In genomic region chr17:29289852-29290251, GRCh38 we compare ENCODE assay signal across 15 cellular contexts. TPM values are rescaled to one million over a fixed set of nuclear protein-coding genes. Genes with fewer than 3 reads are reported as not detected.
DNase-seq lines count a peak whose midpoint lies in the region; ATAC-seq and TF ChIP-seq lines count a peak whose summit lies in the region.
"Had no signal": no experiment of that assay in that cellular context is flagged by ENCODE, and none has a peak within 500 bp of the region (broad histone marks: within the 10 kb centered on the region; RNA-seq: fewer than 3 reads in every experiment).

No MANE protein-coding gene starts in this region.

- H3K9me3 Mint-ChIP-seq in activated naive CD4-positive, alpha-beta T cell treated with anti-CD3 and anti-CD28 coated beads for 36 hours: no peaks in the 10 kb centered on the region
- H3K9me3 Mint-ChIP-seq in activated naive CD4-positive, alpha-beta T cell treated with anti-CD3 and anti-CD28 coated beads, Interleukin-2, amount 10 ng/mL, durations not matched to agents 7 days and 5 days: no peaks in the 10 kb centered on the region

- no peak for TF ChIP-seq POLR2A in esophagus muscularis mucosa (IDR thresholded peaks at IDR 0.05; ENCODE audit: low read depth)
- no peak for TF ChIP-seq POLR2A in suprapubic skin (IDR thresholded peaks at IDR 0.05)

- H3K4me3 Mint-ChIP-seq in activated naive CD4-positive, alpha-beta T cell treated with anti-CD3 and anti-CD28 coated beads for 36 hours: no peak overlapping the region
- H3K4me3 Mint-ChIP-seq in activated naive CD4-positive, alpha-beta T cell treated with anti-CD3 and anti-CD28 coated beads, Interleukin-2, amount 10 ng/mL, durations not matched to agents 7 days and 5 days: no peak overlapping the region

- no peak for DNase-seq in activated naive CD4-positive, alpha-beta T cell treated with anti-CD3 and anti-CD28 coated beads for 36 hours
- DNase-seq in activated naive CD4-positive, alpha-beta T cell treated with anti-CD3 and anti-CD28 coated beads, Interleukin-2, amount 10 ng/mL, durations not matched to agents 7 days and 5 days: no peak
- DNase-seq in esophagus muscularis mucosa (ENCODE audit: extremely low spot score) (no peak), suprapubic skin (ENCODE audit: low spot score in 2 of 2) (no peak), AG08396 (ENCODE audit: low spot score) (no peak), medulla oblongata (ENCODE audit: extremely low spot score) (no peak)
- DNase-seq: erythroblast, mucosa of descending colon, NCI-H1092, NCI-H524 treated with DMSO at 0.1 percent for 48 hours, right cardiac atrium, upper lobe of right lung had no signal

- H3K4me1 ChIP-seq in esophagus muscularis mucosa (peaks cover 57 to 76% (median 73%) of the 10 kb centered on the region in 4 donors), suprapubic skin (peaks cover 58% of the 10 kb centered on the region)

- ATAC-seq in GM19397 (IDR thresholded peaks at IDR 0.05; ENCODE audit: unreplicated experiment): no peak
- ATAC-seq: mucosa of descending colon, right cardiac atrium, upper lobe of right lung had no signal

- peak overlapping the region; percentile 98; the same call in 1 of the 2 replicates for H3K27ac ChIP-seq in VCaP
- peak overlapping the region in 3 of 4 donors; percentile 39 to 100 (median 99) for H3K27ac ChIP-seq in esophagus muscularis mucosa (replicated peaks in 1 of 4)
- no peak overlapping the region for H3K27ac ChIP-seq in suprapubic skin
- H3K27ac ChIP-seq: upper lobe of right lung had no signal

- TF ChIP-seq EP300 in esophagus muscularis mucosa (IDR thresholded peaks at IDR 0.05): no peak
- no peak for TF ChIP-seq EP300 in suprapubic skin (IDR thresholded peaks at IDR 0.05)

- intact Hi-C loops in activated naive CD4-positive, alpha-beta T cell treated with anti-CD3 and anti-CD28 coated beads for 36 hours (cut with micrococcal nuclease): loop anchor here (2.0 to 5.0 kb wide), 3 partner anchors 49 to 563 kb away; partner anchors contain the start of genes ANKRD13B, NEK8 and TLCD1
- intact Hi-C loops in esophagus muscularis mucosa (cut with DNase I): loop anchor here (2.0 to 5.0 kb wide), 3 partner anchors 33 to 141 kb away; no protein-coding TSS in a partner anchor

- no peak for TF ChIP-seq CTCF in VCaP (conservative IDR thresholded peaks at IDR 0.05)
- no peak for TF ChIP-seq CTCF in esophagus muscularis mucosa (IDR thresholded peaks at IDR 0.05)
- no peak for TF ChIP-seq CTCF in suprapubic skin (IDR thresholded peaks at IDR 0.05)

- H3K36me3 ChIP-seq in esophagus muscularis mucosa: peaks cover 14 to 43% (median 26%) of the 10 kb centered on the region in 4 donors
- peaks cover 37% of the 10 kb centered on the region for H3K36me3 ChIP-seq in suprapubic skin

- H3K27me3 Mint-ChIP-seq in activated naive CD4-positive, alpha-beta T cell treated with anti-CD3 and anti-CD28 coated beads for 36 hours (ENCODE audit: low read depth): no peaks in the 10 kb centered on the region
- H3K27me3 Mint-ChIP-seq in activated naive CD4-positive, alpha-beta T cell treated with anti-CD3 and anti-CD28 coated beads, Interleukin-2, amount 10 ng/mL, durations not matched to agents 7 days and 5 days: peaks cover 4% of the 10 kb centered on the region

- peaks cover 58% of the 10 kb centered on the region for H3K4me1 Mint-ChIP-seq in activated naive CD4-positive, alpha-beta T cell treated with anti-CD3 and anti-CD28 coated beads for 36 hours (ENCODE audit: low read depth)
- H3K4me1 Mint-ChIP-seq in activated naive CD4-positive, alpha-beta T cell treated with anti-CD3 and anti-CD28 coated beads, Interleukin-2, amount 10 ng/mL, durations not matched to agents 7 days and 5 days: peaks cover 58% of the 10 kb centered on the region

- H3K9me3 ChIP-seq in esophagus muscularis mucosa: no peaks in the 10 kb centered on the region
- no peaks in the 10 kb centered on the region for H3K9me3 ChIP-seq in suprapubic skin
- H3K9me3 ChIP-seq: mucosa of descending colon, upper lobe of right lung had no signal

- H3K4me3 ChIP-seq in esophagus muscularis mucosa (no peak overlapping the region), suprapubic skin (peak overlapping the region; percentile 6)
- H3K4me3 ChIP-seq: mucosa of descending colon, upper lobe of right lung had no signal

- H3K27me3 ChIP-seq in esophagus muscularis mucosa (no peaks in the 10 kb centered on the region), suprapubic skin (no peaks in the 10 kb centered on the region)
- H3K27me3 ChIP-seq: upper lobe of right lung had no signal

- 89% methylated on average over 9 of the region's 9 CpGs for WGBS in esophagus muscularis mucosa
- 87% methylated on average over 9 of the region's 9 CpGs for WGBS in suprapubic skin

- H3K27ac Mint-ChIP-seq in activated naive CD4-positive, alpha-beta T cell treated with anti-CD3 and anti-CD28 coated beads for 36 hours: peak overlapping the region; percentile 61
- H3K27ac Mint-ChIP-seq in activated naive CD4-positive, alpha-beta T cell treated with anti-CD3 and anti-CD28 coated beads, Interleukin-2, amount 10 ng/mL, durations not matched to agents 7 days and 5 days: no peak overlapping the region

- peaks cover 60% of the 10 kb centered on the region for H3K36me3 Mint-ChIP-seq in activated naive CD4-positive, alpha-beta T cell treated with anti-CD3 and anti-CD28 coated beads for 36 hours (ENCODE audit: low read depth)
- H3K36me3 Mint-ChIP-seq in activated naive CD4-positive, alpha-beta T cell treated with anti-CD3 and anti-CD28 coated beads, Interleukin-2, amount 10 ng/mL, durations not matched to agents 7 days and 5 days: peaks cover 65% of the 10 kb centered on the region

- CTCF ChIA-PET in activated naive CD4-positive, alpha-beta T cell treated with anti-CD3 and anti-CD28 coated beads for 36 hours (lab: Charles Lee): interaction anchor here (0.8 to 4.1 kb wide), 9 partner anchors 12 to 324 kb away, joined by 3 to 30 read pairs (median 6); no protein-coding TSS in a partner anchor
- CTCF ChIA-PET in activated naive CD4-positive, alpha-beta T cell treated with anti-CD3 and anti-CD28 coated beads, Interleukin-2, amount 10 ng/mL, durations not matched to agents 7 days and 5 days (lab: Charles Lee): interaction anchor here (0.6 to 3.0 kb wide), 5 partner anchors 16 to 142 kb away, joined by 3 to 24 read pairs (median 4); no protein-coding TSS in a partner anchor

RNA-seq across cellular contexts. Expression of gene NUFIP2, which starts 4.1 kb away (rescaled TPM):
- 10 to 100 TPM; 51.0 to 57.8 TPM for total RNA-seq in activated naive CD4-positive, alpha-beta T cell treated with anti-CD3 and anti-CD28 coated beads for 36 hours
- total RNA-seq in esophagus muscularis mucosa: 10 to 100 TPM; 27.6 to 37.6 (median 30.5) TPM
- 10 to 100 TPM; 31.0 to 36.4 (median 35.6) TPM for total RNA-seq in suprapubic skin

RNA-seq across cellular contexts. Expression of gene CRYBA1, which starts 43.2 kb away (rescaled TPM):
- not detected for total RNA-seq in activated naive CD4-positive, alpha-beta T cell treated with anti-CD3 and anti-CD28 coated beads for 36 hours
- not detected for total RNA-seq in esophagus muscularis mucosa
- total RNA-seq in suprapubic skin: not detected
- total RNA-seq: activated CD8-positive, alpha-beta memory T cell treated with anti-CD3 and anti-CD28 coated beads for 36 hours; mucosa of descending colon; right cardiac atrium; upper lobe of right lung had no signal
